10 cellular contexts compared by ENCODE assay signal in the genomic region with DNA sequence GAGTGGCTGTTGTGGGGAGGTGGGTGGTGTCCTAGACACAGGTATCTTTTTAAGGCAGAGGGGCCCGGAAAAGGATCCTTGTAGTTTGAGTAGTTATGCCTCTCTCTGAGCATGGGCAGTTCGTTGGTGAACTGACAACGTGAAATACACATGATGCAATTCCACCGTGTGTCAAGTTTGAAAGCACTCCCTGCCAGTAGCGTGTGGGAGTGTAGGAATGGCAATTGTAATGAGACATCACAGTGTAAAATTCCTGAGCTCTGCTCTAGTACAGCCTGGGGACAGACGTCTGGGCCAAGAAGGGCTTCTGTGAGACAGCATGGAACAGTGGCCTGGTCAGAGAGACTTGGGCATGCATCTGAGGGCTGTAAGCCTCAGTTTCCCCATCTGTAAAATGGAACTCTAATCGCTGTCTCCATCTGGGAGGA. TPM values are rescaled to one million over a fixed set of nuclear protein-coding genes. Genes with fewer than 3 reads are reported as not detected.
A peak's percentile ranks its signal among the peaks of the same experiment; 100 is the strongest.
DNase-seq lines count a peak whose midpoint lies in the region; ATAC-seq and TF ChIP-seq lines count a peak whose summit lies in the region.
"Had no signal": no experiment of that assay in that cellular context is flagged by ENCODE, and none has a peak within 500 bp of the region (broad histone marks: within the 10 kb centered on the region; RNA-seq: fewer than 3 reads in every experiment).

No MANE protein-coding gene starts in this region.

- peaks cover 0 to 8% (median 4%) of the 10 kb centered on the region in 11 experiments; a peak in 7 of 22 replicates for H3K36me3 ChIP-seq in BLaER1 treated with 17β-estradiol and CSF1 and Interleukin-3, amounts not matched to agents 10 nM and 100 nM
- peaks cover 0 to 8% (median 0%) of the 10 kb centered on the region in 3 experiments for H3K36me3 ChIP-seq in naive thymus-derived CD4-positive, alpha-beta T cell (ENCODE audit: control insufficient read depth in 2 of 3, insufficient read depth in 3 of 3, low read length in 3 of 3)
- no peaks in the 10 kb centered on the region for H3K36me3 ChIP-seq in PC-9 (ENCODE audit: low read depth)

- H4K20me1 ChIP-seq in BLaER1 treated with 17β-estradiol and CSF1 and Interleukin-3, amounts not matched to agents 10 nM and 100 nM, result peaks cover 0 to 44% (median 7%) of the 10 kb centered on the region in 11 experiments; a peak in 7 of 22 replicates
- H4K20me1 ChIP-seq in PC-9 (ENCODE audit: insufficient read depth), result no peaks in the 10 kb centered on the region

- H3K27me3 ChIP-seq in BLaER1 treated with 17β-estradiol and CSF1 and Interleukin-3, amounts not matched to agents 10 nM and 100 nM, result no peaks in the 10 kb centered on the region
- no peaks in the 10 kb centered on the region for H3K27me3 ChIP-seq in naive thymus-derived CD4-positive, alpha-beta T cell (ENCODE audit: control insufficient read depth in 2 of 2, insufficient read depth in 2 of 2, low read length in 2 of 2)
- no peaks in the 10 kb centered on the region for H3K27me3 ChIP-seq in PC-9 (ENCODE audit: insufficient read depth, low read depth)

- peaks cover 0 to 8% (median 0%) of the 10 kb centered on the region in 11 donors for H3K9me3 Mint-ChIP-seq in naive thymus-derived CD4-positive, alpha-beta T cell

- POLR2A ChIA-PET in naive thymus-derived CD4-positive, alpha-beta T cell (lab: Charles Lee), result interaction anchor here (1.2 kb wide), 1 partner anchor 370 kb away, joined by 5 read pairs; no protein-coding TSS in a partner anchor
- POLR2A ChIA-PET in PC-9 (lab: Charles Lee; ENCODE audit: unreplicated experiment), result interaction anchor here (0.7 kb wide), 1 partner anchor 10 kb away, joined by 3 read pairs; no protein-coding TSS in a partner anchor

- H3K4me1 ChIP-seq in BLaER1 treated with 17β-estradiol and CSF1 and Interleukin-3, amounts not matched to agents 10 nM and 100 nM, result peaks cover 53 to 80% (median 70%) of the 10 kb centered on the region in 10 experiments
- peaks cover 23 to 38% of the 10 kb centered on the region in 2 donors for H3K4me1 ChIP-seq in naive thymus-derived CD4-positive, alpha-beta T cell (ENCODE audit: control insufficient read depth in 2 of 2, insufficient read depth in 2 of 2, low read length in 2 of 2)
- H3K4me1 ChIP-seq in PC-9 (replicated peaks; ENCODE audit: insufficient read depth), result no peaks in the 10 kb centered on the region

- no peak overlapping the region for H3K4me3 ChIP-seq in BLaER1 treated with 17β-estradiol and CSF1 and Interleukin-3, amounts not matched to agents 10 nM and 100 nM
- H3K4me3 ChIP-seq in cardiac fibroblast (replicated peaks in 1 of 2; ENCODE audit: low read depth in 2 of 2, low read length in 2 of 2), result no peak overlapping the region
- no peak overlapping the region for H3K4me3 ChIP-seq in naive thymus-derived CD4-positive, alpha-beta T cell (ENCODE audit: low read length)
- no peak overlapping the region for H3K4me3 ChIP-seq in PC-9

- no TSS peak for BruUV-seq in PC-9 (replicated peaks; lab: Mats Ljungman, UMichigan)

- intact Hi-C loops in naive thymus-derived CD4-positive, alpha-beta T cell (cut with micrococcal nuclease), result loop anchor here in 1 of 2 donors (5.0 kb wide), 1 partner anchor 50 kb away; no protein-coding TSS in a partner anchor
- intact Hi-C loops in PC-9 (cut with micrococcal nuclease; ENCODE audit: unreplicated experiment), result no loop called here
- intact Hi-C loops in posterior vena cava (cut with DNase I), result loop anchor here (5.0 to 10.0 kb wide), 4 partner anchors 198 to 338 kb away; no protein-coding TSS in a partner anchor

- no peak for ATAC-seq in naive thymus-derived CD4-positive, alpha-beta T cell
- ATAC-seq: activated CD8-positive, alpha-beta memory T cell treated with anti-CD3 and anti-CD28 coated beads, Interleukin-2, amount 10 ng/mL, durations not matched to agents 7 days and 5 days had no signal

- H3K27ac Mint-ChIP-seq in naive thymus-derived CD4-positive, alpha-beta T cell, result peak overlapping the region in 8 of 9 donors; percentile 30 to 99 (median 95)
- H3K27ac Mint-ChIP-seq: activated CD8-positive, alpha-beta memory T cell treated with anti-CD3 and anti-CD28 coated beads, Interleukin-2, amount 10 ng/mL, durations not matched to agents 7 days and 5 days had no signal

- TF ChIP-seq CTCF in cardiac fibroblast (IDR thresholded peaks at IDR 0.05; ENCODE audit: low read depth, low read length) (no peak), PC-9 (conservative IDR thresholded peaks at IDR 0.05) (no peak)

- no peak overlapping the region for H2AFZ ChIP-seq in PC-9

- no peaks in the 10 kb centered on the region for H3K9me2 ChIP-seq in PC-9 (ENCODE audit: insufficient read depth)

- H3K4me3 Mint-ChIP-seq in naive thymus-derived CD4-positive, alpha-beta T cell, result no peak overlapping the region
- H3K4me3 Mint-ChIP-seq: activated CD8-positive, alpha-beta memory T cell treated with anti-CD3 and anti-CD28 coated beads, Interleukin-2, amount 10 ng/mL, durations not matched to agents 7 days and 5 days had no signal

- peak overlapping the region; percentile 10 to 99 (median 42); a peak in 13 of 22 replicates for H3K4me2 ChIP-seq in BLaER1 treated with 17β-estradiol and CSF1 and Interleukin-3, amounts not matched to agents 10 nM and 100 nM
- no peak overlapping the region for H3K4me2 ChIP-seq in PC-9

- H3K79me2 ChIP-seq in PC-9 (ENCODE audit: low read depth), result no peaks in the 10 kb centered on the region

- no peaks in the 10 kb centered on the region for H3K9me3 ChIP-seq in BLaER1 treated with 17β-estradiol and CSF1 and Interleukin-3, amounts not matched to agents 10 nM and 100 nM (replicated peaks in 1 of 11)
- H3K9me3 ChIP-seq in naive thymus-derived CD4-positive, alpha-beta T cell (ENCODE audit: control insufficient read depth in 2 of 3, low read length in 3 of 3), result no peaks in the 10 kb centered on the region
- H3K9me3 ChIP-seq in PC-9 (ENCODE audit: insufficient read depth, low read depth), result no peaks in the 10 kb centered on the region

- no peak overlapping the region; a peak in 1 of 22 replicates for H3K9ac ChIP-seq in BLaER1 treated with 17β-estradiol and CSF1 and Interleukin-3, amounts not matched to agents 10 nM and 100 nM

- H3K27ac ChIP-seq in BLaER1 treated with 17β-estradiol and CSF1 and Interleukin-3, amounts not matched to agents 10 nM and 100 nM, result no peak overlapping the region; a peak in 1 of 22 replicates
- H3K27ac ChIP-seq in naive thymus-derived CD4-positive, alpha-beta T cell (ENCODE audit: low read depth, low read length), result no peak overlapping the region
- H3K27ac ChIP-seq in PC-9, result no peak overlapping the region

- H3K27me3 Mint-ChIP-seq in naive thymus-derived CD4-positive, alpha-beta T cell, result no peaks in the 10 kb centered on the region
- H3K27me3 Mint-ChIP-seq: activated CD8-positive, alpha-beta memory T cell treated with anti-CD3 and anti-CD28 coated beads, Interleukin-2, amount 10 ng/mL, durations not matched to agents 7 days and 5 days had no signal

- peak; percentile 24 for DNase-seq in M059J (ENCODE audit: low read depth)
- DNase-seq in cardiac fibroblast (ENCODE audit: low read depth in 2 of 2), result peak; percentile 84 to 88
- DNase-seq in naive thymus-derived CD4-positive, alpha-beta T cell, result no peak
- DNase-seq in PC-9, result no peak
- DNase-seq in posterior vena cava (ENCODE audit: low spot score), result no peak
- no peak for DNase-seq in NK-92 treated with Interleukin-12 subunit alpha and Interleukin-12 subunit beta, amount 100 ng/mL, for 24 hours (lab: John Stamatoyannopoulos, UW)
- DNase-seq in NCI-H2171 treated with DMSO at 0.1 percent for 48 hours (lab: John Stamatoyannopoulos, UW), result no peak
- DNase-seq: activated CD8-positive, alpha-beta memory T cell treated with anti-CD3 and anti-CD28 coated beads, Interleukin-2, amount 10 ng/mL, durations not matched to agents 7 days and 5 days; NCI-H2081 had no signal

- no peaks in the 10 kb centered on the region; the same call in 1 of the 2 replicates for H3F3A ChIP-seq in PC-9 (ENCODE audit: insufficient read depth, low read depth)

- peaks cover 22 to 74% (median 51%) of the 10 kb centered on the region in 7 donors for H3K4me1 Mint-ChIP-seq in naive thymus-derived CD4-positive, alpha-beta T cell

- peaks cover 0 to 6% (median 0%) of the 10 kb centered on the region in 5 donors for H3K36me3 Mint-ChIP-seq in naive thymus-derived CD4-positive, alpha-beta T cell
- H3K36me3 Mint-ChIP-seq: activated CD8-positive, alpha-beta memory T cell treated with anti-CD3 and anti-CD28 coated beads, Interleukin-2, amount 10 ng/mL, durations not matched to agents 7 days and 5 days had no signal

- CTCF ChIA-PET in naive thymus-derived CD4-positive, alpha-beta T cell (lab: Charles Lee), result interaction anchor here (0.7 to 1.1 kb wide), 2 partner anchors 10 to 15 kb away, joined by 4 to 6 read pairs; no protein-coding TSS in a partner anchor
- CTCF ChIA-PET in PC-9 (lab: Charles Lee), result no interaction called here

RNA-seq across cellular contexts. Expression of gene ASF1B, which starts 10.4 kb away (rescaled TPM):
- 117 and 169 TPM in 2 replicates for total RNA-seq in M059J (2014; rRNA removed; shearing (Covaris generic))
- total RNA-seq in naive thymus-derived CD4-positive, alpha-beta T cell, result 10 to 100 TPM in 1 of 5 experiments, 1 to 10 TPM in 3, under 1 TPM in 1; 0.98 to 79.0 (median 2.1) TPM
- polyA plus RNA-seq in naive thymus-derived CD4-positive, alpha-beta T cell, result 1 to 10 TPM; 2.4 to 4.5 TPM
- total RNA-seq in PC-9 (2021) (67.4 and 71.2 TPM in 2 replicates), posterior vena cava (under 1 TPM; 0.33 to 0.37 TPM)

RNA-seq across cellular contexts. Expression of gene PRKACA, which starts 29.2 kb away (rescaled TPM):
- 46.3 and 93.7 TPM in 2 replicates for total RNA-seq in M059J (2014; rRNA removed; shearing (Covaris generic))
- total RNA-seq in naive thymus-derived CD4-positive, alpha-beta T cell, result 100 to 1,000 TPM in 1 of 5 experiments, 10 to 100 TPM in 4; 41.3 to 101 (median 63.1) TPM
- 1 to 10 TPM; 1.9 to 2.2 TPM for polyA plus RNA-seq in naive thymus-derived CD4-positive, alpha-beta T cell
- total RNA-seq in PC-9 (2021) (62.0 and 82.8 TPM in 2 replicates), posterior vena cava (100 to 1,000 TPM; 101 to 103 TPM)

RNA-seq across cellular contexts. Expression of gene SAMD1, which starts 56.3 kb away (rescaled TPM):
- 10.5 and 43.2 TPM in 2 replicates for total RNA-seq in M059J (2014; rRNA removed; shearing (Covaris generic))
- total RNA-seq in naive thymus-derived CD4-positive, alpha-beta T cell, result 10 to 100 TPM; 32.6 to 87.3 (median 62.5) TPM
- 1 to 10 TPM; 3.0 to 4.0 TPM for polyA plus RNA-seq in naive thymus-derived CD4-positive, alpha-beta T cell
- 50.3 and 54.7 TPM in 2 replicates for total RNA-seq in PC-9 (2021)
- total RNA-seq in posterior vena cava, result 10 to 100 TPM; 22.7 to 23.6 TPM

RNA-seq across cellular contexts. Expression of gene ADGRL1, which starts 59.2 kb away (rescaled TPM):
- 2.4 and 4.8 TPM in 2 replicates for total RNA-seq in M059J (2014; rRNA removed; shearing (Covaris generic))
- 10 to 100 TPM; 12.4 to 39.4 (median 37.8) TPM for total RNA-seq in naive thymus-derived CD4-positive, alpha-beta T cell
- 1 to 10 TPM in 1 of 2 donors, under 1 TPM in 1; 0.72 to 3.0 TPM for polyA plus RNA-seq in naive thymus-derived CD4-positive, alpha-beta T cell
- total RNA-seq in PC-9 (2021), result 28.5 and 31.5 TPM in 2 replicates
- 10 to 100 TPM; 22.5 to 25.8 TPM for total RNA-seq in posterior vena cava

Comparison
In these comparisons a context has a peak if more than half of its experiments do, and no peak if none do; other contexts are left out.
1. DNase-seq: peak in M059J (single experiment) and cardiac fibroblast (2 of 2); none in naive thymus-derived CD4-positive, alpha-beta T cell (0 of 9), PC-9 (0 of 2), posterior vena cava (single experiment), NK-92 treated with Interleukin-12 subunit alpha and Interleukin-12 subunit beta, amount 100 ng/mL, for 24 hours (single experiment) and NCI-H2171 treated with DMSO at 0.1 percent for 48 hours (single experiment).